In genomic region chr3:191358929-191359328, GRCh38 we compare ENCODE assay signal across 1 cellular context.
TF ChIP-seq lines count a peak whose summit lies in the region.

No MANE protein-coding gene starts in this region.

TF ChIP-seq in WTC11, 78 proteins besides CTCF, POLR2A, EP300 and RAD21 (continued from another document):
- TF ChIP-seq AFF4 (CRISPR knock-in tag; IDR thresholded peaks at IDR 0.05; ENCODE audit: borderline replicate concordance) (no peak), ZNF512 (CRISPR knock-in tag; IDR thresholded peaks at IDR 0.05; ENCODE audit: borderline replicate concordance) (no peak), ESRRA (CRISPR knock-in tag; IDR thresholded peaks at IDR 0.05; ENCODE audit: borderline replicate concordance) (no peak), ZBTB43 (CRISPR knock-in tag; IDR thresholded peaks at IDR 0.05) (no peak), ZNF671 (CRISPR knock-in tag; IDR thresholded peaks at IDR 0.05) (no peak), EMX1 (CRISPR knock-in tag; IDR thresholded peaks at IDR 0.05) (no peak), GABPB1 (CRISPR knock-in tag; IDR thresholded peaks at IDR 0.05) (no peak), ATF3 (CRISPR knock-in tag; conservative IDR thresholded peaks at IDR 0.05) (no peak), ZNF423 (CRISPR knock-in tag; IDR thresholded peaks at IDR 0.05) (no peak), ZNF121 (CRISPR knock-in tag; IDR thresholded peaks at IDR 0.05) (no peak), PRDM15 (CRISPR knock-in tag; IDR thresholded peaks at IDR 0.05) (no peak), KAT7 (CRISPR knock-in tag; IDR thresholded peaks at IDR 0.05; ENCODE audit: borderline replicate concordance) (no peak), CREB1 (CRISPR knock-in tag; IDR thresholded peaks at IDR 0.05) (no peak), GRHL2 (CRISPR knock-in tag; IDR thresholded peaks at IDR 0.05; ENCODE audit: insufficient replicate concordance, severe bottlenecking) (no peak), ATF2 (CRISPR knock-in tag; IDR thresholded peaks at IDR 0.05; ENCODE audit: borderline replicate concordance, low read depth) (no peak), ZSCAN18 (CRISPR knock-in tag; IDR thresholded peaks at IDR 0.05) (no peak)
